8 cellular contexts compared by ENCODE assay signal in genomic region chr12:95003921-95004272, GRCh38. TPM values are rescaled to one million over a fixed set of nuclear protein-coding genes. Genes with fewer than 3 reads are reported as not detected.
A peak's percentile ranks its signal among the peaks of the same experiment; 100 is the strongest.
DNase-seq lines count a peak whose midpoint lies in the region; ATAC-seq, FAIRE-seq and TF ChIP-seq lines count a peak whose summit lies in the region.

No MANE protein-coding gene starts in this region.

- no peak for DNase-seq in activated CD8-positive, alpha-beta memory T cell treated with anti-CD3 and anti-CD28 coated beads, Interleukin-2, amount 10 ng/mL, durations not matched to agents 7 days and 5 days
- no peak for DNase-seq in activated CD8-positive, alpha-beta memory T cell treated with anti-CD3 and anti-CD28 coated beads, Interleukin-2, amount 50 U/mL, for 4 hours
- no peak for DNase-seq in activated naive CD4-positive, alpha-beta T cell treated with anti-CD3 and anti-CD28 coated beads, Interleukin-2, amount 50 U/mL, for 72 hours (ENCODE audit: low spot score in 2 of 2)
- DNase-seq in immature natural killer cell: no peak
- no peak for DNase-seq in D721Med (ENCODE audit: insufficient read length, low spot score)
- DNase-seq in AG08395 (ENCODE audit: low spot score): no peak
- DNase-seq in cerebellar nuclear complex (lab: John Stamatoyannopoulos, UW): no peak

- H3K27me3 Mint-ChIP-seq in activated CD8-positive, alpha-beta memory T cell treated with anti-CD3 and anti-CD28 coated beads, Interleukin-2, amount 10 ng/mL, durations not matched to agents 7 days and 5 days: no peaks in the 10 kb centered on the region
- H3K27me3 Mint-ChIP-seq in immature natural killer cell (ENCODE audit: low read depth in 3 of 3): peaks cover 7 to 17% (median 11%) of the 10 kb centered on the region in 3 donors

- peaks cover 32% of the 10 kb centered on the region for H3K36me3 Mint-ChIP-seq in activated CD8-positive, alpha-beta memory T cell treated with anti-CD3 and anti-CD28 coated beads, Interleukin-2, amount 10 ng/mL, durations not matched to agents 7 days and 5 days
- peaks cover 39 to 41% of the 10 kb centered on the region in 2 donors for H3K36me3 Mint-ChIP-seq in activated naive CD4-positive, alpha-beta T cell treated with anti-CD3 and anti-CD28 coated beads, Interleukin-2, amount 50 U/mL, for 72 hours
- H3K36me3 Mint-ChIP-seq in immature natural killer cell: peaks cover 0 to 14% (median 3%) of the 10 kb centered on the region in 3 donors

- no peak for ATAC-seq in activated CD8-positive, alpha-beta memory T cell treated with anti-CD3 and anti-CD28 coated beads, Interleukin-2, amount 10 ng/mL, durations not matched to agents 7 days and 5 days
- ATAC-seq in activated naive CD4-positive, alpha-beta T cell treated with anti-CD3 and anti-CD28 coated beads, Interleukin-2, amount 50 U/mL, for 72 hours: peak in 1 of 2 donors; percentile 8

- no peak for FAIRE-seq in D721Med (lab: Jason Lieb, UNC)

- peaks cover 6% of the 10 kb centered on the region for H3K36me3 ChIP-seq in thymus (ENCODE audit: control insufficient read depth, insufficient read depth)

- H3K27ac ChIP-seq in thymus (ENCODE audit: low read depth): peak overlapping the region; percentile 38

- peaks cover 7% of the 10 kb centered on the region for H3K9me3 Mint-ChIP-seq in activated CD8-positive, alpha-beta memory T cell treated with anti-CD3 and anti-CD28 coated beads, Interleukin-2, amount 10 ng/mL, durations not matched to agents 7 days and 5 days (ENCODE audit: low read depth)
- H3K9me3 Mint-ChIP-seq in activated naive CD4-positive, alpha-beta T cell treated with anti-CD3 and anti-CD28 coated beads, Interleukin-2, amount 50 U/mL, for 72 hours: peaks cover 8 to 18% of the 10 kb centered on the region in 2 donors
- H3K9me3 Mint-ChIP-seq in immature natural killer cell: peaks cover 2 to 14% (median 9%) of the 10 kb centered on the region in 6 donors

- H3K4me1 Mint-ChIP-seq in activated CD8-positive, alpha-beta memory T cell treated with anti-CD3 and anti-CD28 coated beads, Interleukin-2, amount 10 ng/mL, durations not matched to agents 7 days and 5 days: peaks cover 36% of the 10 kb centered on the region
- peaks cover 41 to 47% of the 10 kb centered on the region in 2 donors for H3K4me1 Mint-ChIP-seq in immature natural killer cell

- peak overlapping the region; percentile 91 for H3K4me3 Mint-ChIP-seq in activated CD8-positive, alpha-beta memory T cell treated with anti-CD3 and anti-CD28 coated beads, Interleukin-2, amount 10 ng/mL, durations not matched to agents 7 days and 5 days
- peak overlapping the region; percentile 93 to 97 (median 94) for H3K4me3 Mint-ChIP-seq in immature natural killer cell

- H3K27me3 ChIP-seq in thymus (ENCODE audit: control insufficient read depth, insufficient read depth): no peaks in the 10 kb centered on the region

- peak overlapping the region; percentile 73 for H3K4me3 ChIP-seq in thymus (ENCODE audit: low read length)

- H3K9me3 ChIP-seq in thymus (ENCODE audit: control insufficient read depth): no peaks in the 10 kb centered on the region

- CTCF ChIA-PET in activated CD8-positive, alpha-beta memory T cell treated with anti-CD3 and anti-CD28 coated beads, Interleukin-2, amount 10 ng/mL, durations not matched to agents 7 days and 5 days (lab: Charles Lee): interaction anchor here (0.6 to 1.4 kb wide), 12 partner anchors 12 to 699 kb away, joined by 3 to 5 read pairs (median 3); partner anchors contain the start of gene NR2C1

- no peaks in the 10 kb centered on the region for H3K4me1 ChIP-seq in thymus (ENCODE audit: control insufficient read depth, insufficient read depth, low read length)

- peak overlapping the region; percentile 86 for H3K27ac Mint-ChIP-seq in activated CD8-positive, alpha-beta memory T cell treated with anti-CD3 and anti-CD28 coated beads, Interleukin-2, amount 10 ng/mL, durations not matched to agents 7 days and 5 days
- peak overlapping the region; percentile 92 to 95 for H3K27ac Mint-ChIP-seq in activated naive CD4-positive, alpha-beta T cell treated with anti-CD3 and anti-CD28 coated beads, Interleukin-2, amount 50 U/mL, for 72 hours
- H3K27ac Mint-ChIP-seq in immature natural killer cell: peak overlapping the region; percentile 88 to 96 (median 94)

- no peak for TF ChIP-seq CTCF in D721Med (IDR thresholded peaks at IDR 0.05; ENCODE audit: insufficient read depth, missing control alignments)

- 77% methylated on average over 15 of the region's 15 CpGs for WGBS in thymus

RNA-seq across cellular contexts. Expression of gene NDUFA12, which starts 0.4 kb away (rescaled TPM):
- total RNA-seq in activated CD8-positive, alpha-beta memory T cell treated with anti-CD3 and anti-CD28 coated beads, Interleukin-2, amount 10 ng/mL, durations not matched to agents 7 days and 5 days: 100 to 1,000 TPM; 143 to 148 TPM
- 100 to 1,000 TPM; 138 to 141 TPM for total RNA-seq in activated naive CD4-positive, alpha-beta T cell treated with anti-CD3 and anti-CD28 coated beads, Interleukin-2, amount 50 U/mL, for 72 hours
- polyA plus RNA-seq in immature natural killer cell: 100 to 1,000 TPM; 345 to 618 (median 351) TPM
- polyA plus RNA-seq in thymus: 119 TPM
